In genomic region chr6:108714012-108714773, GRCh38 we compare ENCODE assay signal across 13 cellular contexts.
DNase-seq lines count a peak whose midpoint lies in the region; ATAC-seq and TF ChIP-seq lines count a peak whose summit lies in the region.
"Had no signal": no experiment of that assay in that cellular context is flagged by ENCODE, and none has a peak within 500 bp of the region (broad histone marks: within the 10 kb centered on the region; RNA-seq: fewer than 3 reads in every experiment).

No MANE protein-coding gene starts in this region.

- ATAC-seq in GM21447 (IDR thresholded peaks at IDR 0.05; ENCODE audit: unreplicated experiment), result no peak
- ATAC-seq: A549 had no signal

- no peaks in the 10 kb centered on the region for H3K27me3 ChIP-seq in uterus

- peaks cover 0 to 11% of the 10 kb centered on the region in 2 donors for H3K4me1 ChIP-seq in uterus
- H3K4me1 ChIP-seq: A549 had no signal

- intact Hi-C loops in activated naive CD4-positive, alpha-beta T cell treated with anti-CD3 and anti-CD28 coated beads for 36 hours (cut with micrococcal nuclease), result no loop called here
- intact Hi-C loops in uterus (cut with DNase I; ENCODE audit: low total_unique reads), result no loop called here

- no peak overlapping the region for H3K27ac Mint-ChIP-seq in activated naive CD4-positive, alpha-beta T cell treated with anti-CD3 and anti-CD28 coated beads for 36 hours
- H3K27ac Mint-ChIP-seq in immature natural killer cell, result peak overlapping the region in 5 of 6 donors; percentile 18 to 85 (median 71)
- H3K27ac Mint-ChIP-seq: memory B cell had no signal

- DNase-seq in activated naive CD4-positive, alpha-beta T cell treated with anti-CD3 and anti-CD28 coated beads for 36 hours, result peak; percentile 13
- no peak for DNase-seq in activated naive CD4-positive, alpha-beta T cell treated with Interleukin-2 at 50 U/mL for 16 hours
- DNase-seq in astrocyte of the spinal cord (ENCODE audit: low read depth, low spot score), result peak; percentile 41
- DNase-seq in immature natural killer cell, result peak; percentile 21 to 45 (median 30)
- peak; percentile 43 to 48 for DNase-seq in uterus
- DNase-seq in COLO829 (ENCODE audit: low spot score), result no peak
- DNase-seq in NCI-H146 (lab: John Stamatoyannopoulos, UW), result no peak
- DNase-seq: dermis blood vessel endothelial cell; GOT3; stimulated activated CD4-positive, alpha-beta T cell treated with anti-CD3 and anti-CD28 coated beads, Interleukin-2, amount 100 ng/mL, for 24 hours had no signal

- H3K9me3 ChIP-seq in uterus, result no peaks in the 10 kb centered on the region
- H3K9me3 ChIP-seq: A549 had no signal

- peaks cover 2% of the 10 kb centered on the region for H3K9me3 Mint-ChIP-seq in activated naive CD4-positive, alpha-beta T cell treated with anti-CD3 and anti-CD28 coated beads for 36 hours
- H3K9me3 Mint-ChIP-seq in immature natural killer cell, result no peaks in the 10 kb centered on the region
- H3K9me3 Mint-ChIP-seq: memory B cell had no signal

- CTCF ChIA-PET in activated naive CD4-positive, alpha-beta T cell treated with anti-CD3 and anti-CD28 coated beads for 36 hours (lab: Charles Lee), result interaction anchor here (0.6 to 1.3 kb wide), 5 partner anchors 12 to 357 kb away, joined by 3 to 5 read pairs (median 3); no protein-coding TSS in a partner anchor

- in situ Hi-C loops in astrocyte of the spinal cord (cut with HindIII; ENCODE audit: low sequenced_read_pairs), result no loop called here

- H3K36me3 Mint-ChIP-seq in activated naive CD4-positive, alpha-beta T cell treated with anti-CD3 and anti-CD28 coated beads for 36 hours (ENCODE audit: low read depth), result no peaks in the 10 kb centered on the region
- H3K36me3 Mint-ChIP-seq in immature natural killer cell, result no peaks in the 10 kb centered on the region
- H3K36me3 Mint-ChIP-seq: memory B cell had no signal

- H3K4me3 ChIP-seq in astrocyte of the spinal cord (ENCODE audit: low read depth, low read length) (no peak overlapping the region), uterus (no peak overlapping the region)
- H3K4me3 ChIP-seq: A549 had no signal

- H3K4me1 Mint-ChIP-seq in activated naive CD4-positive, alpha-beta T cell treated with anti-CD3 and anti-CD28 coated beads for 36 hours (ENCODE audit: low read depth), result peaks cover 22% of the 10 kb centered on the region
- H3K4me1 Mint-ChIP-seq in immature natural killer cell, result peaks cover 25 to 27% of the 10 kb centered on the region in 2 donors

- H3K4me3 Mint-ChIP-seq in activated naive CD4-positive, alpha-beta T cell treated with anti-CD3 and anti-CD28 coated beads for 36 hours, result no peak overlapping the region
- peak overlapping the region in 4 of 5 donors; percentile 32 to 82 (median 52) for H3K4me3 Mint-ChIP-seq in immature natural killer cell
- H3K4me3 Mint-ChIP-seq: memory B cell had no signal

- H3K27me3 Mint-ChIP-seq in activated naive CD4-positive, alpha-beta T cell treated with anti-CD3 and anti-CD28 coated beads for 36 hours (ENCODE audit: low read depth), result no peaks in the 10 kb centered on the region
- H3K27me3 Mint-ChIP-seq in immature natural killer cell (ENCODE audit: low read depth in 3 of 3), result peaks cover 0 to 9% (median 5%) of the 10 kb centered on the region in 3 donors

- no peak for TF ChIP-seq CTCF in astrocyte of the spinal cord (IDR thresholded peaks at IDR 0.05; ENCODE audit: low read depth, low read length)
- TF ChIP-seq CTCF in uterus (IDR thresholded peaks at IDR 0.05), result no peak

- no peaks in the 10 kb centered on the region for H3K36me3 ChIP-seq in uterus

- peak overlapping the region in 1 of 2 donors; percentile 8 for H3K27ac ChIP-seq in uterus
- H3K27ac ChIP-seq: A549 had no signal

- TF ChIP-seq POLR2A in uterus (IDR thresholded peaks at IDR 0.05), result no peak

Comparison
In these comparisons a context has a peak if more than half of its experiments do, and no peak if none do; other contexts are left out.
1. DNase-seq: peak in activated naive CD4-positive, alpha-beta T cell treated with anti-CD3 and anti-CD28 coated beads for 36 hours (single experiment), astrocyte of the spinal cord (single experiment), immature natural killer cell (3 of 3) and uterus (2 of 2); none in activated naive CD4-positive, alpha-beta T cell treated with Interleukin-2 at 50 U/mL for 16 hours (single experiment), COLO829 (single experiment) and NCI-H146 (single experiment).